ENCODE assay signal across 21 cellular contexts in the genomic region with DNA sequence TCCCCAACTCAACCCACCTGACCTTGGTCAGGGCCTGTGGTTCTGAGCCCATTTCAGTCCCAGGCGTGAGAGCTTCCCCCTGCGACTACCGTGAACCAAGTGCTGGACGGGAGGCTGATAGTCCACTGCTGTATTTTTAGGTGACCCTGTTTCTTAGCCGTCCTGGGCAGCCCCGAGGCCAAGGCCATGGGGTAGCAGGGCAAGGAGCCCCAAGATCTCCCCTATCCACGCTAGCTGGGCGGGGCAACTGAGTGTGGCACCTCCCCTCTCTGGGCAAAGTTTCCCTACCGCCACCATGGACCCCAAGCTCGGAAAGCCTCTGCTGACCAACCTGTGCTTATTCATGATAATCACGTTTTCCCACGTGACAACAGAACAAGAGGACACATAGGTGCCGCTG. TPM values are rescaled to one million over a fixed set of nuclear protein-coding genes. Genes with fewer than 3 reads are reported as not detected.
DNase-seq lines count a peak whose midpoint lies in the region; ATAC-seq and TF ChIP-seq lines count a peak whose summit lies in the region.
"Had no signal": no experiment of that assay in that cellular context is flagged by ENCODE, and none has a peak within 500 bp of the region (broad histone marks: within the 10 kb centered on the region; RNA-seq: fewer than 3 reads in every experiment).

No MANE protein-coding gene starts in this region.

- H2AFZ ChIP-seq in mesenchymal stem cell (ENCODE audit: low read depth, low read length) = no peak overlapping the region
- H2AFZ ChIP-seq: GM23338 had no signal

- H3K4me3 ChIP-seq in WERI-Rb-1 (ENCODE audit: low read depth, low read length) = no peak overlapping the region
- no peak overlapping the region for H3K4me3 ChIP-seq in mesenchymal stem cell (ENCODE audit: insufficient read depth in 1 of 2, low read depth in 1 of 2, low read length in 2 of 2)
- peak overlapping the region; percentile 78 for H3K4me3 ChIP-seq in thoracic aorta
- H3K4me3 ChIP-seq: GM23338 had no signal

- TF ChIP-seq CTCF in WERI-Rb-1 (IDR thresholded peaks at IDR 0.05; ENCODE audit: low read depth, low read length) = no peak
- TF ChIP-seq CTCF in thoracic aorta (IDR thresholded peaks at IDR 0.05) = no peak

- no peak for ATAC-seq in Right ventricle myocardium inferior
- no peak for ATAC-seq in thoracic aorta (ENCODE audit: insufficient number of reproducible peaks, low FRiP score, low read depth)
- no peak for ATAC-seq in HG03139 (IDR thresholded peaks at IDR 0.05; ENCODE audit: unreplicated experiment)
- no peak for ATAC-seq in GM19463 (IDR thresholded peaks at IDR 0.05; ENCODE audit: unreplicated experiment)
- ATAC-seq: GM23338 had no signal

- peak overlapping the region in 1 of 2 experiments; percentile 68 for H2BK12ac ChIP-seq in mesenchymal stem cell (ENCODE audit: low read length in 2 of 2)

- no peak overlapping the region for H2BK15ac ChIP-seq in mesenchymal stem cell (ENCODE audit: low read depth, poor library complexity, severe bottlenecking)

- H4K8ac ChIP-seq in mesenchymal stem cell (ENCODE audit: low read length) = peak overlapping the region; percentile 22

- no peak overlapping the region for H3K14ac ChIP-seq in mesenchymal stem cell (ENCODE audit: low read length in 2 of 2)

- H2BK5ac ChIP-seq in mesenchymal stem cell (ENCODE audit: low read depth, low read length, poor library complexity, severe bottlenecking) = no peak overlapping the region

- no peak overlapping the region for H3K9ac ChIP-seq in mesenchymal stem cell (ENCODE audit: low read length)
- H3K9ac ChIP-seq: KMS-11 had no signal

- no peak overlapping the region for H2BK120ac ChIP-seq in mesenchymal stem cell (ENCODE audit: low read depth, low read length)

- H3K23ac ChIP-seq in mesenchymal stem cell (ENCODE audit: low read length in 2 of 2) = no peak overlapping the region

- H3K27me3 ChIP-seq in WERI-Rb-1 (ENCODE audit: insufficient read depth, low read depth, severe bottlenecking) (no peaks in the 10 kb centered on the region), mesenchymal stem cell (ENCODE audit: control insufficient read depth in 1 of 2, insufficient read depth in 1 of 2, low read length in 2 of 2) (no peaks in the 10 kb centered on the region), thoracic aorta (replicated peaks; ENCODE audit: insufficient read depth) (no peaks in the 10 kb centered on the region)
- H3K27me3 ChIP-seq: BE2C had no signal

- peak; percentile 58 for DNase-seq in Right ventricle myocardium inferior (ENCODE audit: missing footprints)
- DNase-seq in cardiac septum (ENCODE audit: low spot score) = no peak
- DNase-seq in WERI-Rb-1 = no peak
- DNase-seq in mesenchymal stem cell = no peak
- no peak for DNase-seq in thoracic aorta (ENCODE audit: low spot score)
- no peak for DNase-seq in substantia nigra (lab: John Stamatoyannopoulos, UW)
- DNase-seq: BE2C; CD8-positive, alpha-beta memory T cell; DMS79 treated with DMSO at 0.1 percent for 48 hours; NCI-H1436; NCI-H2029 treated with DMSO at 0.1 percent for 48 hours; NCI-H2171 treated with DMSO at 0.1 percent for 48 hours; NCI-H446 treated with DMSO at 0.1 percent for 48 hours; NCI-H748 treated with DMSO at 0.1 percent for 48 hours had no signal

- H3K36me3 ChIP-seq in WERI-Rb-1 = no peaks in the 10 kb centered on the region
- no peaks in the 10 kb centered on the region for H3K36me3 ChIP-seq in mesenchymal stem cell (ENCODE audit: control insufficient read depth in 1 of 2, insufficient read depth in 2 of 2, low read depth in 1 of 2, low read length in 2 of 2)
- H3K36me3 ChIP-seq in thoracic aorta = no peaks in the 10 kb centered on the region
- H3K36me3 ChIP-seq: BE2C had no signal

- H2AK5ac ChIP-seq in mesenchymal stem cell (ENCODE audit: low read length, severe bottlenecking) = no peak overlapping the region

- H3K79me1 ChIP-seq in mesenchymal stem cell (replicated peaks; ENCODE audit: low read length, poor library complexity, severe bottlenecking) = no peaks in the 10 kb centered on the region

- H3K27ac ChIP-seq in WERI-Rb-1 (peak overlapping the region; percentile 26; the same call in 1 of the 2 replicates), mesenchymal stem cell (ENCODE audit: low read length, poor library complexity, severe bottlenecking) (no peak overlapping the region), thoracic aorta (peak overlapping the region; percentile 42 to 71), substantia nigra (ENCODE audit: low read depth, low read length, poor library complexity, severe bottlenecking) (no peak overlapping the region)
- H3K27ac ChIP-seq: 22Rv1, KMS-11 had no signal

- peak overlapping the region; percentile 7 to 54 for H3K4ac ChIP-seq in mesenchymal stem cell (ENCODE audit: low read depth in 1 of 2, low read length in 2 of 2)

- peaks cover 36% of the 10 kb centered on the region for H3K4me1 ChIP-seq in mesenchymal stem cell (ENCODE audit: control insufficient read depth, insufficient read depth, low read depth, low read length)
- H3K4me1 ChIP-seq in thoracic aorta (ENCODE audit: control insufficient read depth in 1 of 2, low read depth in 2 of 2) = peaks cover 21 to 52% of the 10 kb centered on the region in 2 donors

- H4K91ac ChIP-seq in mesenchymal stem cell (ENCODE audit: low read length) = no peak overlapping the region

- WGBS in mesenchymal stem cell = 96% methylated on average over 13 of the region's 13 CpGs

- H3K4me2 ChIP-seq in mesenchymal stem cell (ENCODE audit: low read length, poor library complexity, severe bottlenecking) = no peak overlapping the region
- H3K4me2 ChIP-seq: GM23338, KMS-11 had no signal

- intact Hi-C loops in Right ventricle myocardium inferior (cut with DNase I) (loop anchor here (2.0 to 10.0 kb wide), 2 partner anchors 173 to 279 kb away; partner anchors contain the start of genes RAMP1 and UBE2F), cardiac septum (cut with DNase I) (loop anchor here (2.0 to 5.0 kb wide), 2 partner anchors 76 to 277 kb away; partner anchors contain the start of gene SCLY)

- no peaks in the 10 kb centered on the region for H3K9me3 ChIP-seq in WERI-Rb-1 (ENCODE audit: severe bottlenecking)
- H3K9me3 ChIP-seq in mesenchymal stem cell (ENCODE audit: control insufficient read depth, low read length) = no peaks in the 10 kb centered on the region
- no peaks in the 10 kb centered on the region for H3K9me3 ChIP-seq in thoracic aorta
- H3K9me3 ChIP-seq: BE2C had no signal

- peak overlapping the region in 1 of 2 experiments; percentile 74 for H3K18ac ChIP-seq in mesenchymal stem cell (ENCODE audit: low read depth in 1 of 2, low read length in 2 of 2)

RNA-seq across cellular contexts. Expression of gene KLHL30, which starts 0.6 kb away (rescaled TPM):
- 20.6 TPM for total RNA-seq in Right ventricle myocardium inferior
- total RNA-seq in cardiac septum = 14.3 TPM
- polyA plus RNA-seq in mesenchymal stem cell (2013, experiment 1 of 2) = 0.58 TPM
- polyA plus RNA-seq in mesenchymal stem cell (2013, experiment 2 of 2) = 0.52 TPM
- total RNA-seq in thoracic aorta = 10 to 100 TPM; 18.3 to 33.4 TPM
- total RNA-seq: CD8-positive, alpha-beta memory T cell; M059J; SK-MEL-5 had no signal
- polyA plus RNA-seq: CD8-positive, alpha-beta memory T cell; GM23338 had no signal

RNA-seq across cellular contexts. Expression of gene ERFE, which starts 20.9 kb away (rescaled TPM):
- total RNA-seq in Right ventricle myocardium inferior (0.51 TPM), cardiac septum (0.62 TPM), thoracic aorta (1 to 10 TPM; 1.3 to 1.5 TPM)
- polyA plus RNA-seq in mesenchymal stem cell (2013, experiment 1 of 2) = 2.3 TPM
- 2.3 TPM for polyA plus RNA-seq in mesenchymal stem cell (2013, experiment 2 of 2)
- polyA plus RNA-seq: CD8-positive, alpha-beta memory T cell had no signal

RNA-seq across cellular contexts. Expression of gene ESPNL, which starts 37.7 kb away (rescaled TPM):
- total RNA-seq in Right ventricle myocardium inferior = not detected
- 0.08 TPM for total RNA-seq in cardiac septum
- 0.19 TPM for polyA plus RNA-seq in mesenchymal stem cell (2013, experiment 1 of 2)
- polyA plus RNA-seq in mesenchymal stem cell (2013, experiment 2 of 2) = 0.32 TPM
- under 1 TPM in 1 of 2 donors, not detected in 1; 0.35 TPM for total RNA-seq in thoracic aorta
- total RNA-seq: CD8-positive, alpha-beta memory T cell; M059J had no signal
- polyA plus RNA-seq: CD8-positive, alpha-beta memory T cell had no signal

Comparison
In these comparisons a context has a peak if more than half of its experiments do, and no peak if none do; other contexts are left out.
1. H3K27ac ChIP-seq: peak in WERI-Rb-1 (single experiment) and thoracic aorta (2 of 2); none in mesenchymal stem cell (single experiment) and substantia nigra (single experiment).